In the genomic region with DNA sequence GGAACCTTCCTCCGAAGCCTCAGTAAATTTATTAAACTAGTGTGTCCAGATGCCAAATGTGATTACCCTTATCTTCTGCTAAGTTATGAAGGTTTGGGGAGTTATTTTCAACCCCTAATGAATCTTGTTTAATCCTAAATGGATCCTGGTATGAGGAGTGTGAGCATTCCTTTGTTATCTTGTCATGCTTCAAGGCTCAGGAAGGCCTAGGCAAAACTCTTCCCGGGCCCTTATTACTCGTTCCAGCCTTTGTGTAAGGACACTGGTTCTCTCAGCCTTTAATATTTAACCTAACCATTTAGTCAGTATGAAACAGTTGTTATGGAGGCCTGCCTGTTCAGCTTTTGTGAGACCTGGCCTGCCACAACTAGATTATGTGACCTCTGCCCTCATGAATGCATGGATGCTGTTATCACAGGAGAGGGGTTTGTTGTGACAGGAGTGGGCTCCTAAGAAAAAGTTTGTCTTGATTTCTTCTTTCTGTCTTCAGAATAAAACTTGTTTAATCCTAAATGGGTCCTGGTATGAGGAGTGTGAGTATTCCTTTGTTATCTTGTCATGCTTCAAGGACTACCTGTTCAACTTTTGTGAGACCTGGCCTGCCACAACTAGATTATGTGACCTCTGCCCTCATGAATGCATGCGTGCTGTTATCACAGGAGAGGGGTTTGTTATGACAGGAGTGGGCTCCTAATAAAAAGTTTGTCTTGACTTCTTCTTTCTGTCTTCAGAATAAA, we compare ENCODE assay signal across 13 cellular contexts.
"Had no signal": no experiment of that assay in that cellular context is flagged by ENCODE, and none has a peak within 500 bp of the region (broad histone marks: within the 10 kb centered on the region; RNA-seq: fewer than 3 reads in every experiment).

No MANE protein-coding gene starts in this region.

- H3K9me3 ChIP-seq: thyroid gland, vagina had no signal

- H3K27me3 ChIP-seq: thyroid gland, vagina had no signal

- H3K36me3 ChIP-seq: thyroid gland, vagina had no signal

- H3K27ac ChIP-seq: coronary artery, parathyroid adenoma, skin epidermis, thyroid gland, vagina had no signal

- H3K4me3 ChIP-seq: coronary artery, skin epidermis, thyroid gland, vagina had no signal

- H3K4me1 ChIP-seq: parathyroid adenoma, thyroid gland, vagina had no signal

- DNase-seq: activated CD4-positive, alpha-beta T cell treated with anti-CD3 and anti-CD28 coated beads for 48 hours; activated CD8-positive, alpha-beta memory T cell treated with anti-CD3 and anti-CD28 coated beads, Interleukin-2, amount 50 U/mL, for 48 hours; activated CD8-positive, alpha-beta T cell treated with anti-CD3 and anti-CD28 coated beads, Interleukin-2, amount 10 ng/mL, durations not matched to agents 7 days and 5 days; activated naive CD4-positive, alpha-beta T cell; caudate nucleus; effector CD4-positive, alpha-beta T cell; hypothalamus; mammary epithelial cell; thyroid gland had no signal

- H3K9ac ChIP-seq: parathyroid adenoma had no signal

- H2AFZ ChIP-seq: parathyroid adenoma had no signal
